ENCODE assay signal across 8 cellular contexts in genomic region chr4:8468746-8469535, GRCh38. TPM values are rescaled to one million over a fixed set of nuclear protein-coding genes. Genes with fewer than 3 reads are reported as not detected.
DNase-seq lines count a peak whose midpoint lies in the region; ATAC-seq and TF ChIP-seq lines count a peak whose summit lies in the region.

No MANE protein-coding gene starts in this region.

- peak overlapping the region in 2 of 6 donors; percentile 9 to 36 for H3K27ac Mint-ChIP-seq in naive B cell

- ATAC-seq in HG02759 (IDR thresholded peaks at IDR 0.05; ENCODE audit: unreplicated experiment) = peak; percentile 77
- ATAC-seq in naive B cell (ENCODE audit: low read depth in 2 of 2) = peak; percentile 63 to 67

- 45 to 54% (median 53%) methylated on average over 16 to 21 of the region's 21 CpGs for WGBS in stomach, 5 donors

- H3K4me3 Mint-ChIP-seq in naive B cell = no peak overlapping the region

- no peaks in the 10 kb centered on the region for H3K9me3 ChIP-seq in stomach

- no peaks in the 10 kb centered on the region for H3K9me3 Mint-ChIP-seq in naive B cell

- H3K4me1 Mint-ChIP-seq in naive B cell = peaks cover 0 to 7% (median 0%) of the 10 kb centered on the region in 3 donors

- TF ChIP-seq CTCF in epithelial cell of esophagus (IDR thresholded peaks at IDR 0.05; ENCODE audit: insufficient read depth, low read depth, low read length, missing control alignments) (peak; percentile 97), stomach (IDR thresholded peaks at IDR 0.05) (peak in 5 of 7 experiments; percentile 53 to 86 (median 85))

- peaks cover 31 to 76% (median 73%) of the 10 kb centered on the region in 4 donors for H3K36me3 ChIP-seq in stomach

- no peaks in the 10 kb centered on the region for H3K27me3 ChIP-seq in stomach

- H3K4me1 ChIP-seq in stomach = peaks cover 6 to 26% (median 19%) of the 10 kb centered on the region in 4 donors

- no peaks in the 10 kb centered on the region for H3K27me3 Mint-ChIP-seq in naive B cell

- intact Hi-C loops in stomach (cut with DNase I; ENCODE audit: low total_unique reads) = no loop called here

- no peak for TF ChIP-seq EP300 in stomach (IDR thresholded peaks at IDR 0.05)

- peak; percentile 4 to 38 (median 15) for DNase-seq in NCI-H1417 (lab: John Stamatoyannopoulos, UW)
- no peak for DNase-seq in NCI-H1417 treated with DMSO at 0.1 percent for 48 hours (lab: John Stamatoyannopoulos, UW)
- peak; percentile 5 for DNase-seq in NCI-H345 (lab: John Stamatoyannopoulos, UW)
- peak; percentile 71 for DNase-seq in activated CD8-positive, alpha-beta memory T cell treated with anti-CD3 and anti-CD28 coated beads for 24 hours
- peak; percentile 66 for DNase-seq in epithelial cell of esophagus (ENCODE audit: low read depth)
- peak; percentile 27 for DNase-seq in naive B cell
- DNase-seq in stomach = peak; percentile 64

- no peak for TF ChIP-seq POLR2A in stomach (IDR thresholded peaks at IDR 0.05)

- no peak overlapping the region for H3K27ac ChIP-seq in stomach

- peaks cover under 1 to 5% of the 10 kb centered on the region in 2 donors for H3K36me3 Mint-ChIP-seq in naive B cell

- H3K4me3 ChIP-seq in epithelial cell of esophagus (ENCODE audit: low read length) (no peak overlapping the region), stomach (no peak overlapping the region)

RNA-seq across cellular contexts. Expression of gene TRMT44, which starts 28.4 kb away (rescaled TPM):
- polyA plus RNA-seq in naive B cell (ENCODE audit: low read depth in 6 of 6) = 10 to 100 TPM in 4 of 6 donors, 1 to 10 TPM in 2; 3.0 to 17.0 (median 13.2) TPM
- total RNA-seq in stomach = 10 to 100 TPM in 3 of 5 donors, 1 to 10 TPM in 2; 1.8 to 39.7 (median 13.3) TPM
- 1 to 10 TPM; 5.6 to 6.9 (median 6.7) TPM for polyA plus RNA-seq in stomach

RNA-seq across cellular contexts. Expression of gene ACOX3, which starts 28.4 kb away (rescaled TPM):
- polyA plus RNA-seq in naive B cell (ENCODE audit: low read depth in 6 of 6) = 10 to 100 TPM; 10.1 to 17.1 (median 14.7) TPM
- total RNA-seq in stomach = 10 to 100 TPM; 23.3 to 45.5 (median 37.9) TPM
- polyA plus RNA-seq in stomach = 10 to 100 TPM; 13.5 to 43.7 (median 22.4) TPM
